ENCODE assay signal across 1 cellular context in genomic region chrX:12115377-12115776, GRCh38.
TF ChIP-seq lines count a peak whose summit lies in the region.

No MANE protein-coding gene starts in this region.

TF ChIP-seq in HEK293, 187 proteins besides CTCF, POLR2A, EP300 and RAD21 (continued from another document):
- TF ChIP-seq ZNF645 (tag by site-specific recombination; IDR thresholded peaks at IDR 0.05) (no peak), KLF9 (tag by site-specific recombination; IDR thresholded peaks at IDR 0.05; ENCODE audit: low read depth) (no peak), ZNF704 (tag by site-specific recombination; IDR thresholded peaks at IDR 0.05) (no peak)
TF ChIP-seq in HEK293: peak in this region for 1.
